1 cellular context compared by ENCODE assay signal in the genomic region with DNA sequence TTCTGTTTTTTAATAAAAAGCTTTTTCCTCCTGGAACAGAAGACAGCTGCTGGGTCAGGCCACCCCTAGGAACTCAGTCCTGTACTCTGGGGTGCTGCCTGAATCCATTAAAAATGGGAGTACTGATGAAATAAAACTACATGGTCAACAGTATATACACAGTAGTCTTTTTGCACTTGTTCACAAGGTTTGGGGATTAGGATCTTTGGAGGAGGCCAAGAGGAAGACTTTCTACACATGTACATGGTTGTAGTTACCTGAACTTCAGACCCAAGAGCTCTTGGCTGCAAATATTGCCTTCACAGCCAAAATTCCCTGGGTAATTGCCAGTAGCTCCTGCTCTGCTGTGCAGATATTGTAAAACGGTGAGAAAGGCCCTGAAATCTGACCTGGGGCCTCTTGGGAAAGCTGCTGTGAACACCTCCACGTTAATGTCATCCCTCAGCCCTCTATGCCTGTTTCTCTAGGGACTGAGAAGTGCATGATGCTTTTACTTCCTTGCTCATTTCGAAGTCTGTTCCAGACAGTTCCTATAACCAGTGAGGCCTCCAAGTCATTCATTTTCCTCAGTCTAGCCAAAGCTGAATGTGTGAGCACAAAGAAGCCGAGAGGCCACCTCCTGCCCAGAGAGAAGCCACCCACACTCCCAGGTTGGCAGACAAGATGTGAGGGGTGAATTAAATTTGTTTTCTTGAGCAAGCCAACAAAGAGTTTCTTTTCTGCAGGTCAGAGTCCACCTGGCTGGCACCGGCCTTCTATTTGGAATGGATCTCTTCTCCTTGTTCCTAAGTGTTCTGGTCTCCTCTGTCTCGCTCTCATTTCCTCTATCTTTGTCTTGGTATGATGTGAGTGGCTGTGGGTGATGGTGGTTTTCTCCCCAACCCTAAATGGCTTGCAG.
TF ChIP-seq lines count a peak whose summit lies in the region.

No MANE protein-coding gene starts in this region.

TF ChIP-seq in HepG2, 621 proteins besides CTCF, POLR2A, EP300 and RAD21 (continued from another document):
- TF ChIP-seq, protein P1, sequence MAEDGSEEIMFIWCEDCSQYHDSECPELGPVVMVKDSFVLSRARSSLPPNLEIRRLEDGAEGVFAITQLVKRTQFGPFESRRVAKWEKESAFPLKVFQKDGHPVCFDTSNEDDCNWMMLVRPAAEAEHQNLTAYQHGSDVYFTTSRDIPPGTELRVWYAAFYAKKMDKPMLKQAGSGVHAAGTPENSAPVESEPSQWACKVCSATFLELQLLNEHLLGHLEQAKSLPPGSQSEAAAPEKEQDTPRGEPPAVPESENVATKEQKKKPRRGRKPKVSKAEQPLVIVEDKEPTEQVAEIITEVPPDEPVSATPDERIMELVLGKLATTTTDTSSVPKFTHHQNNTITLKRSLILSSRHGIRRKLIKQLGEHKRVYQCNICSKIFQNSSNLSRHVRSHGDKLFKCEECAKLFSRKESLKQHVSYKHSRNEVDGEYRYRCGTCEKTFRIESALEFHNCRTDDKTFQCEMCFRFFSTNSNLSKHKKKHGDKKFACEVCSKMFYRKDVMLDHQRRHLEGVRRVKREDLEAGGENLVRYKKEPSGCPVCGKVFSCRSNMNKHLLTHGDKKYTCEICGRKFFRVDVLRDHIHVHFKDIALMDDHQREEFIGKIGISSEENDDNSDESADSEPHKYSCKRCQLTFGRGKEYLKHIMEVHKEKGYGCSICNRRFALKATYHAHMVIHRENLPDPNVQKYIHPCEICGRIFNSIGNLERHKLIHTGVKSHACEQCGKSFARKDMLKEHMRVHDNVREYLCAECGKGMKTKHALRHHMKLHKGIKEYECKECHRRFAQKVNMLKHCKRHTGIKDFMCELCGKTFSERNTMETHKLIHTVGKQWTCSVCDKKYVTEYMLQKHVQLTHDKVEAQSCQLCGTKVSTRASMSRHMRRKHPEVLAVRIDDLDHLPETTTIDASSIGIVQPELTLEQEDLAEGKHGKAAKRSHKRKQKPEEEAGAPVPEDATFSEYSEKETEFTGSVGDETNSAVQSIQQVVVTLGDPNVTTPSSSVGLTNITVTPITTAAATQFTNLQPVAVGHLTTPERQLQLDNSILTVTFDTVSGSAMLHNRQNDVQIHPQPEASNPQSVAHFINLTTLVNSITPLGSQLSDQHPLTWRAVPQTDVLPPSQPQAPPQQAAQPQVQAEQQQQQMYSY (CRISPR knock-in tag; IDR thresholded peaks at IDR 0.05): peak; percentile 40; the same call in 1 of the 2 replicates
- TF ChIP-seq HCFC1 (IDR thresholded peaks at IDR 0.05; ENCODE audit: low read depth, low read length): no peak
- no peak for TF ChIP-seq ZNF775 (CRISPR knock-in tag; IDR thresholded peaks at IDR 0.05; ENCODE audit: borderline replicate concordance)
- no peak for TF ChIP-seq ZNF3 (CRISPR knock-in tag; IDR thresholded peaks at IDR 0.05)
- TF ChIP-seq RBM22 (optimal IDR thresholded peaks at IDR 0.05; ENCODE audit: low read length): peak; percentile 55
